Comparison of ENCODE assay signal across 1 cellular context in the genomic region with DNA sequence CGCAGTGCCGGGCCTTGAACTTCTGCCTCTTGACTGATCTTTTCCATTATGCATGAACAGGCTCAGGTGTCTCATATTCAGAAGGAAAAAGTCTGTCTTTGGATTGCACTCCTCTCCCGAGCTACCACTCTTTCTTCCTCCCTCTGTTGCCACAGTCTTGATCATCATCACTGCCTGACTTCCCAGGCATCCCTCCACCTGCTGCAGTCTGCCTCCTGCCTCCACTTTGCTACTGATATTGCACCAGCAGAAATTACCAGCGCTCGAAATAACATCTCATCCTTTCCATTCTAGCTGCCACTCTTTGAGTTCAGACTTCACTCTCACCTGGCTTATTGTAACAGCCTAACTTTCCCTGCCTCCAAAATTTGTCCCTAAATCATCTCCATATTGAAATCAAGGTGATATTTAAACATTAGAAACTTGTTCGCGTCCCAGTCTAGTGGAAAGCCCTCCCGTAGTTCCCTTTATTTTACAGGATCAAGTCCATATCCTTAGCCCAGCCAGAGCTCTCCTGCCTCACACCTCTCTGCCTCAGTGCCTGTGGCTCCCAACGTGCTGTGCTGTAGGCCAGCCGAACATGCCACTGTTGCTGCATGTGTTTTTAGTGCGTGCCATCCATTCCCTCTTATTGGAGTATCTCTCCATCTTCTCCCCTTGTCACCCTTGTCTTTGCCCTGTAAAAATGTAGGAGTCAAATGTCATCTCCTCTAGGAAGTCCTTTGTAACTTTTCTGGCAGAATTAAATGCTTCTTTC.
TF ChIP-seq lines count a peak whose summit lies in the region.

No MANE protein-coding gene starts in this region.

TF ChIP-seq in WTC11, 78 proteins besides CTCF, POLR2A, EP300 and RAD21 (continued from another document):
- TF ChIP-seq PRDM15 (CRISPR knock-in tag; IDR thresholded peaks at IDR 0.05): no peak
- no peak for TF ChIP-seq ZNF532 (CRISPR knock-in tag; IDR thresholded peaks at IDR 0.05; ENCODE audit: borderline replicate concordance)
- TF ChIP-seq ZNF138 (CRISPR knock-in tag; conservative IDR thresholded peaks at IDR 0.05): no peak
- no peak for TF ChIP-seq SP1 (CRISPR knock-in tag; conservative IDR thresholded peaks at IDR 0.05)
- no peak for TF ChIP-seq SMAD3 (CRISPR knock-in tag; IDR thresholded peaks at IDR 0.05; ENCODE audit: borderline replicate concordance)
- TF ChIP-seq TEAD4 (CRISPR knock-in tag; IDR thresholded peaks at IDR 0.05): no peak
- TF ChIP-seq, protein P1, sequence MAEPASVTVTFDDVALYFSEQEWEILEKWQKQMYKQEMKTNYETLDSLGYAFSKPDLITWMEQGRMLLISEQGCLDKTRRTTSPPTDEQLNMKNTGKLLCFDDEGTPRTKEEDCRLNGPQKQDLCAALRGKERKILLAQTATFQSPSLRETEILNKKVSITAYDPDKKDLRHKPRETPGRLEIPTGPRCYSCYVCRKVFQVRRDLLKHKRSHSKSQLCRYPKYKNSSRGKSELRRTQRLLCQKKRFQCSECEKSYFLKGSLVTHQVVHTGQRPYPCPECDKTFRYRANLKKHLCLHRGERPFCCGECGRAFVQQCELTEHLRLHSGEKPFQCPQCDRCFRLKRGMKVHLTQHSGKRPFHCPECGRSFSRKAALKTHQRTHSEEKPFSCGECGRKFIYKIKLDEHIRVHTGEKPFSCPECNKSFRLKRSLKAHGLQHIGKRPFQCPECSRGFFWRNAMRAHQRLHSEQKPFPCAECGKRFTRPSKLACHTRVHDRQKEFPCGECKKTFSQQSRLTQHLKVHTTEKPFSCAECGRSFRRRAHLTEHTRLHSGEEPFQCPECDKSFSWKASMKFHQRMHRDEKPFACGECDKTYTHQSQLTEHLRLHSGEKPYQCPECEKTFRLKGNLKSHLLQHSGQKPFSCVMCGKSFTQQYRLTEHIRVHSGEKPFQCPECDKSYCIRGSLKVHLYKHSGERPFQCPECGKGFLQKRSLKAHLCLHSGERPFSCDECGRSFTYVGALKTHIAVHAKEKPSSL (CRISPR knock-in tag; conservative IDR thresholded peaks at IDR 0.05): no peak
TF ChIP-seq in WTC11: peak in this region for 0.
